ENCODE assay signal across 9 cellular contexts in genomic region chr12:39372929-39373328, GRCh38.
DNase-seq lines count a peak whose midpoint lies in the region; ATAC-seq and TF ChIP-seq lines count a peak whose summit lies in the region.
"Had no signal": no experiment of that assay in that cellular context is flagged by ENCODE, and none has a peak within 500 bp of the region (broad histone marks: within the 10 kb centered on the region; RNA-seq: fewer than 3 reads in every experiment).

No MANE protein-coding gene starts in this region.

- no peaks in the 10 kb centered on the region for H3K27me3 Mint-ChIP-seq in H9 (ENCODE audit: low read depth)

- H3K9me3 ChIP-seq in H9 (ENCODE audit: control insufficient read depth, low read depth, low read length) (no peaks in the 10 kb centered on the region), MM.1S (replicated peaks; ENCODE audit: insufficient read depth, low read length) (no peaks in the 10 kb centered on the region)
- H3K9me3 ChIP-seq in effector memory CD4-positive, alpha-beta T cell (ENCODE audit: control insufficient read depth, low read length): no peaks in the 10 kb centered on the region

- no peak overlapping the region for H3T11ph ChIP-seq in H9 (ENCODE audit: low read length)

- no peak overlapping the region for H3K4me3 Mint-ChIP-seq in H9

- no peak overlapping the region for H2AK5ac ChIP-seq in H9 (ENCODE audit: insufficient read length, low read length)

- no peak overlapping the region for H3K23ac ChIP-seq in H9 (ENCODE audit: insufficient read length, low read depth, low read length)

- peaks cover 7% of the 10 kb centered on the region; the same call in 1 of the 2 replicates for H3K4me1 ChIP-seq in H9 (ENCODE audit: insufficient read depth, low read length)
- H3K4me1 ChIP-seq in MM.1S (ENCODE audit: low read length): peaks cover 28% of the 10 kb centered on the region
- no peaks in the 10 kb centered on the region for H3K4me1 ChIP-seq in effector memory CD4-positive, alpha-beta T cell (ENCODE audit: control insufficient read depth, insufficient read depth, low read length, poor library complexity, severe bottlenecking)

- H2BK15ac ChIP-seq in H9 (ENCODE audit: low read depth, low read length): no peak overlapping the region

- no peak overlapping the region for H3K4me2 ChIP-seq in H9 (ENCODE audit: insufficient read depth, insufficient read length, low read length)
- peak overlapping the region; percentile 36; the same call in 1 of the 2 replicates for H3K4me2 ChIP-seq in MM.1S (ENCODE audit: low read depth, low read length)

- no peak overlapping the region for H4K5ac ChIP-seq in H9 (ENCODE audit: insufficient read length, low read depth, low read length)

- no peak overlapping the region for H2BK120ac ChIP-seq in H9 (ENCODE audit: low read depth, low read length, poor library complexity, severe bottlenecking)

- no peak overlapping the region for H3K4ac ChIP-seq in H9 (ENCODE audit: low read depth, low read length)

- H2BK12ac ChIP-seq in H9 (ENCODE audit: insufficient read length, low read depth, low read length): no peak overlapping the region

- H3K36me3 ChIP-seq in MM.1S (replicated peaks; ENCODE audit: insufficient read depth, low read length): no peaks in the 10 kb centered on the region
- H3K36me3 ChIP-seq in effector memory CD4-positive, alpha-beta T cell (ENCODE audit: control insufficient read depth, insufficient read depth, low read length): no peaks in the 10 kb centered on the region
- no peaks in the 10 kb centered on the region for H3K36me3 ChIP-seq in H7 (replicated peaks; ENCODE audit: control insufficient read depth, insufficient read depth, low read length)

- H3K14ac ChIP-seq in H9 (ENCODE audit: insufficient read depth, low read length): no peak overlapping the region

- H2AFZ ChIP-seq in H9 (ENCODE audit: low read length) (no peak overlapping the region), MM.1S (ENCODE audit: low read length) (no peak overlapping the region)

- H3K9me2 ChIP-seq in MM.1S (replicated peaks; ENCODE audit: insufficient read depth, low read length): no peaks in the 10 kb centered on the region

- H3K4me3 ChIP-seq in MM.1S (ENCODE audit: low read length): no peak overlapping the region
- no peak overlapping the region for H3K4me3 ChIP-seq in effector memory CD4-positive, alpha-beta T cell (ENCODE audit: insufficient read depth, low read depth, low read length, poor library complexity, severe bottlenecking)
- H3K4me3 ChIP-seq in H7 (ENCODE audit: insufficient read depth, low read depth, low read length): no peak overlapping the region

- TF ChIP-seq CTCF in H9 (conservative IDR thresholded peaks at IDR 0.05) (no peak), MM.1S (IDR thresholded peaks at IDR 0.05; ENCODE audit: low read length) (no peak)

- H4K20me1 ChIP-seq in H9 (ENCODE audit: control insufficient read depth, insufficient read depth, insufficient read length): no peaks in the 10 kb centered on the region
- no peaks in the 10 kb centered on the region for H4K20me1 ChIP-seq in MM.1S (ENCODE audit: insufficient read depth, low read length)

- no peak overlapping the region for H2BK20ac ChIP-seq in H9 (ENCODE audit: low read depth, low read length, poor library complexity, severe bottlenecking)

- H3K79me1 ChIP-seq in H9 (ENCODE audit: insufficient read depth, low read depth, low read length, poor library complexity, severe bottlenecking): no peaks in the 10 kb centered on the region

- peaks cover 20% of the 10 kb centered on the region for H3F3A ChIP-seq in MM.1S (ENCODE audit: insufficient read depth, low read length)

- H3K9me3 Mint-ChIP-seq in H9: no peaks in the 10 kb centered on the region

- ATAC-seq in GM18870 (IDR thresholded peaks at IDR 0.05; ENCODE audit: unreplicated experiment): peak; percentile 90
- peak; percentile 91 for ATAC-seq in esophagus mucosa

- no peak overlapping the region for H2BK5ac ChIP-seq in H9 (ENCODE audit: insufficient read length, low read length)

- no peaks in the 10 kb centered on the region for H3K23me2 ChIP-seq in H9 (ENCODE audit: insufficient read length, low read depth, low read length, poor library complexity, severe bottlenecking)

- no peaks in the 10 kb centered on the region for H3K79me2 ChIP-seq in H9 (ENCODE audit: insufficient read depth, low read length)
- H3K79me2 ChIP-seq in MM.1S (ENCODE audit: low read length): no peaks in the 10 kb centered on the region

- H3K27ac ChIP-seq in H9 (ENCODE audit: insufficient read length, low read depth, low read length) (no peak overlapping the region), MM.1S (ENCODE audit: low read length) (peak overlapping the region; percentile 28; the same call in 1 of the 2 replicates)
- H3K27ac ChIP-seq in effector memory CD4-positive, alpha-beta T cell (ENCODE audit: insufficient read depth, low read length, poor library complexity, severe bottlenecking): no peak overlapping the region

- H3K27me3 ChIP-seq in H9 (ENCODE audit: insufficient read depth, low read length) (no peaks in the 10 kb centered on the region), MM.1S (replicated peaks; ENCODE audit: insufficient read depth, low read length) (no peaks in the 10 kb centered on the region), H7 (ENCODE audit: control insufficient read depth, insufficient read depth, low read length) (no peaks in the 10 kb centered on the region)
- H3K27me3 ChIP-seq in effector memory CD4-positive, alpha-beta T cell (replicated peaks; ENCODE audit: control insufficient read depth, insufficient read depth, low read length, poor library complexity, severe bottlenecking): no peaks in the 10 kb centered on the region

- no peak overlapping the region for H3K9ac ChIP-seq in H9 (ENCODE audit: extremely low read depth, insufficient read length, low read length)
- H3K9ac ChIP-seq in MM.1S (ENCODE audit: low read length): no peak overlapping the region

- H3K18ac ChIP-seq in H9 (ENCODE audit: insufficient read length, low read depth, low read length): no peak overlapping the region

- H3K4me1 Mint-ChIP-seq in H9: peaks cover 14 to 18% of the 10 kb centered on the region in 2 experiments

- peak overlapping the region; percentile 6 to 63 (median 19) for H3K27ac Mint-ChIP-seq in H9

- no peak overlapping the region for H4K91ac ChIP-seq in H9 (ENCODE audit: insufficient read length, low read depth, low read length)

- DNase-seq in H9 (no peak), MM.1S (peak; percentile 71), H7 (no peak), foreskin melanocyte (no peak), NCI-H1048 (lab: John Stamatoyannopoulos, UW) (no peak)
- DNase-seq in effector memory CD4-positive, alpha-beta T cell: no peak
- DNase-seq: KG1 had no signal

- peaks cover 0 to 3% (median 0%) of the 10 kb centered on the region in 3 experiments; a peak in 1 of 7 replicates for H3K36me3 Mint-ChIP-seq in H9 (ENCODE audit: insufficient read depth in 1 of 3, low read depth in 3 of 3)

- no CpG with 5 or more reads among the region's 2 CpGs for WGBS in H9 (ENCODE audit: extremely low coverage, insufficient read length, low lambda C conversion rate)

- H3K56ac ChIP-seq in H9 (ENCODE audit: insufficient read length, low read depth, low read length): no peak overlapping the region

- no peak overlapping the region for H4K8ac ChIP-seq in H9 (replicated peaks; ENCODE audit: insufficient read length, low read depth, low read length)
